Comparison of ENCODE assay signal across 8 cellular contexts in genomic region chr11:123061403-123062157, GRCh38. TPM values are rescaled to one million over a fixed set of nuclear protein-coding genes. Genes with fewer than 3 reads are reported as not detected.
DNase-seq lines count a peak whose midpoint lies in the region; ATAC-seq and TF ChIP-seq lines count a peak whose summit lies in the region.

Gene HSPA8, minus strand, starts transcription at chr11:123062136. Its CDS starts 812 bp downstream, at chr11:123061324.

- peak within 1 kb of the TSS; percentile 24 for H2BK5ac ChIP-seq in H9 (ENCODE audit: insufficient read length, low read length)

- H4K20me1 ChIP-seq in H9 (ENCODE audit: control insufficient read depth, insufficient read depth, insufficient read length): no peaks in the 10 kb centered on the region

- intact Hi-C loops in right lobe of liver (cut with DNase I): no loop called here

- peaks cover 31 to 50% of the 10 kb centered on the region in 2 experiments for H3K4me1 Mint-ChIP-seq in H9

- no peak within 1 kb of the TSS for H4K8ac ChIP-seq in H9 (replicated peaks; ENCODE audit: insufficient read length, low read depth, low read length)

- no peak within 1 kb of the TSS for H2BK12ac ChIP-seq in H9 (ENCODE audit: insufficient read length, low read depth, low read length)

- H4K91ac ChIP-seq in H9 (ENCODE audit: insufficient read length, low read depth, low read length): peak within 1 kb of the TSS; percentile 92

- peak within 1 kb of the TSS; percentile 99 for H3K14ac ChIP-seq in H9 (ENCODE audit: insufficient read depth, low read length)

- in situ Hi-C loops in Caki2 (cut with HindIII; ENCODE audit: low pct_unique_long_range_greater_than_20kb, low sequenced_read_pairs): loop anchor here (25.0 kb wide), 1 partner anchor 199 kb away; no protein-coding TSS in a partner anchor

- peak within 1 kb of the TSS; percentile 98 for H3K18ac ChIP-seq in H9 (ENCODE audit: insufficient read length, low read depth, low read length)

- H3K27me3 ChIP-seq in H9 (ENCODE audit: insufficient read depth, low read length): no peaks in the 10 kb centered on the region
- H3K27me3 ChIP-seq in right lobe of liver: no peaks in the 10 kb centered on the region

- H3K9ac ChIP-seq in H9 (ENCODE audit: extremely low read depth, insufficient read length, low read length): peak within 1 kb of the TSS; percentile 98

- peak within 1 kb of the TSS; percentile 98 for H2BK120ac ChIP-seq in H9 (ENCODE audit: low read depth, low read length, poor library complexity, severe bottlenecking)

- peak; percentile 99 for TF ChIP-seq POLR2A in right lobe of liver (IDR thresholded peaks at IDR 0.05)

- no peak within 1 kb of the TSS for H2BK20ac ChIP-seq in H9 (ENCODE audit: low read depth, low read length, poor library complexity, severe bottlenecking)

- DNase-seq in Caki2 (ENCODE audit: low read depth) (no peak), H9 (peak; percentile 32), NCI-H2029 treated with DMSO at 0.1 percent for 48 hours (lab: John Stamatoyannopoulos, UW) (peak; percentile 37), dedifferentiated amniotic fluid mesenchymal stem cell (ENCODE audit: extremely low spot score) (peak; percentile 36), right lobe of liver (peak; percentile 83 to 87 (median 85))
- peak; percentile 55 for DNase-seq in activated CD4-positive, alpha-beta T cell treated with anti-CD3 and anti-CD28 coated beads, Interleukin-2, amount 50 U/mL, for 1 hour
- peak; percentile 68 to 70 for DNase-seq in stimulated activated CD4-positive, alpha-beta T cell treated with anti-CD3 and anti-CD28 coated beads, Interleukin-4, amount 100 ng/mL, for 4 hours

- no CpG with 5 or more reads among the region's 45 CpGs for WGBS in H9 (ENCODE audit: extremely low coverage, insufficient read length, low lambda C conversion rate)
- 1% methylated on average over 20 of the region's 45 CpGs for WGBS in right lobe of liver (ENCODE audit: insufficient coverage, low coverage, low lambda C conversion rate, missing lambda C conversion rate)

- H3K79me2 ChIP-seq in H9 (ENCODE audit: insufficient read depth, low read length): peaks cover 18% of the 10 kb centered on the region; the same call in 1 of the 2 replicates

- peak; percentile 29 to 34 (median 31) for ATAC-seq in right lobe of liver
- ATAC-seq in GM18873 (IDR thresholded peaks at IDR 0.05; ENCODE audit: low FRiP score, unreplicated experiment): no peak

- peak within 1 kb of the TSS; percentile 95 to 100 (median 99) for H3K27ac Mint-ChIP-seq in H9

- peaks cover 50 to 54% (median 54%) of the 10 kb centered on the region in 3 experiments for H3K36me3 Mint-ChIP-seq in H9 (ENCODE audit: insufficient read depth in 1 of 3, low read depth in 3 of 3)

- TF ChIP-seq CTCF in H9 (conservative IDR thresholded peaks at IDR 0.05) (no peak), right lobe of liver (IDR thresholded peaks at IDR 0.05) (no peak)

- H3K79me1 ChIP-seq in H9 (ENCODE audit: insufficient read depth, low read depth, low read length, poor library complexity, severe bottlenecking): no peaks in the 10 kb centered on the region

- H3K4me2 ChIP-seq in H9 (ENCODE audit: insufficient read depth, insufficient read length, low read length): peak within 1 kb of the TSS; percentile 88

- no peak within 1 kb of the TSS for H3K23ac ChIP-seq in H9 (ENCODE audit: insufficient read length, low read depth, low read length)

- peak within 1 kb of the TSS; percentile 88 for H3K27ac ChIP-seq in H9 (ENCODE audit: insufficient read length, low read depth, low read length)
- peak within 1 kb of the TSS; percentile 100 for H3K27ac ChIP-seq in right lobe of liver

- peaks cover 15% of the 10 kb centered on the region for H3K23me2 ChIP-seq in H9 (ENCODE audit: insufficient read length, low read depth, low read length, poor library complexity, severe bottlenecking)

- H3K4me3 ChIP-seq in right lobe of liver: peak within 1 kb of the TSS; percentile 86 to 99 (median 97)

- H3K9me3 Mint-ChIP-seq in H9: no peaks in the 10 kb centered on the region; a peak in 2 of 5 replicates

- H3K56ac ChIP-seq in H9 (ENCODE audit: insufficient read length, low read depth, low read length): no peak within 1 kb of the TSS

- peak within 1 kb of the TSS; percentile 97 to 99 for H3K4me3 Mint-ChIP-seq in H9

- peak within 1 kb of the TSS; percentile 48; the same call in 1 of the 2 replicates for H3K4ac ChIP-seq in H9 (ENCODE audit: low read depth, low read length)

- peaks cover 7 to 46% (median 35%) of the 10 kb centered on the region in 4 donors for H3K36me3 ChIP-seq in right lobe of liver

- H3K4me1 ChIP-seq in H9 (ENCODE audit: insufficient read depth, low read length): no peaks in the 10 kb centered on the region
- H3K4me1 ChIP-seq in right lobe of liver: peaks cover 0 to 34% (median 0%) of the 10 kb centered on the region in 4 donors

- no peaks in the 10 kb centered on the region for H3K9me3 ChIP-seq in H9 (ENCODE audit: control insufficient read depth, low read depth, low read length)
- no peaks in the 10 kb centered on the region for H3K9me3 ChIP-seq in right lobe of liver

- no peak within 1 kb of the TSS for H2AK5ac ChIP-seq in H9 (ENCODE audit: insufficient read length, low read length)

- no peak within 1 kb of the TSS for H2BK15ac ChIP-seq in H9 (ENCODE audit: low read depth, low read length)

- no peak within 1 kb of the TSS for H2AFZ ChIP-seq in H9 (ENCODE audit: low read length)

- peaks cover 3% of the 10 kb centered on the region for H3K27me3 Mint-ChIP-seq in H9 (ENCODE audit: low read depth)

- H4K5ac ChIP-seq in H9 (ENCODE audit: insufficient read length, low read depth, low read length): peak within 1 kb of the TSS; percentile 15

- no peak within 1 kb of the TSS for H3T11ph ChIP-seq in H9 (ENCODE audit: low read length)

RNA-seq across cellular contexts. Expression of gene HSPA8, which starts in this region (rescaled TPM):
- total RNA-seq in Caki2 (2014; rRNA removed; shearing (Covaris generic); ENCODE audit: low replicate concordance): 1,733 and 2,309 TPM in 2 replicates
- total RNA-seq in H9 (2021) (2,142 and 2,160 TPM in 2 replicates), right lobe of liver (100 to 1,000 TPM; 388 to 894 (median 659) TPM)
